In the genomic region with DNA sequence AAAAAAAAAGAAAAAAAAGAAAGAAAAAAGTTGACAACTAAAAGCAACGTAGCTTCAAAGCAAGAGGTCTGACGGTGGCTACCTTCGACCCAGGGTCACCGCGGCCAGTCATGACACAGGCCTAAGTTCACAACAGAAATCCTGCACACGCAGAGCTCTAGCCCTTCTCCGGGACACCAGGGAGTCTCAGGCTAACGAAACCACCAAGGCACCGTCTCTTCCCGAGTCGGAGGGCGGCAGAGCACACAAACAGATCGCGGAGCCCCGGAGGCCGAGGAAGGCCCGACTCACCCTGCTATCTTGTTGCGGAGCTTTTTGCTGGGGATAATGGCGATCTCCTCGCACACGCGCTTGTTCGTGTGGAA, we compare ENCODE assay signal across 8 cellular contexts. TPM values are rescaled to one million over a fixed set of nuclear protein-coding genes. Genes with fewer than 3 reads are reported as not detected.
DNase-seq lines count a peak whose midpoint lies in the region; ATAC-seq lines count a peak whose summit lies in the region.

No MANE protein-coding gene starts in this region.

- H3K9me3 ChIP-seq in iPS-18a (ENCODE audit: control insufficient read depth, low read depth, low read length): no peaks in the 10 kb centered on the region

- DNase-seq in activated naive CD4-positive, alpha-beta T cell treated with Interleukin-2 at 50 U/mL for 16 hours: no peak
- DNase-seq in activated naive CD8-positive, alpha-beta T cell treated with anti-CD3 and anti-CD28 coated beads, Interleukin-2, amount 10 ng/mL, durations not matched to agents 7 days and 5 days: no peak
- DNase-seq in NCI-H446 treated with DMSO at 0.1 percent for 48 hours (lab: John Stamatoyannopoulos, UW) (no peak), iPS-NIHi11 (ENCODE audit: low spot score) (no peak)

- peaks cover 32% of the 10 kb centered on the region for H3K36me3 Mint-ChIP-seq in activated naive CD4-positive, alpha-beta T cell treated with anti-CD3 and anti-CD28 coated beads, Interleukin-2, amount 50 U/mL, for 24 hours
- H3K36me3 Mint-ChIP-seq in activated naive CD8-positive, alpha-beta T cell treated with anti-CD3 and anti-CD28 coated beads, Interleukin-2, amount 10 ng/mL, durations not matched to agents 7 days and 5 days: peaks cover 32% of the 10 kb centered on the region
- H3K36me3 Mint-ChIP-seq in stimulated activated memory B cell treated with anti-CD40 and anti-IgM and Interleukin-4, amounts not matched to agents 10 μg/mL and 1 μg/mL and 100 μg/mL, for 72 hours: peaks cover 54% of the 10 kb centered on the region

- H3K27ac Mint-ChIP-seq in activated naive CD4-positive, alpha-beta T cell treated with anti-CD3 and anti-CD28 coated beads, Interleukin-2, amount 50 U/mL, for 24 hours: peak overlapping the region; percentile 97
- H3K27ac Mint-ChIP-seq in activated naive CD8-positive, alpha-beta T cell treated with anti-CD3 and anti-CD28 coated beads, Interleukin-2, amount 10 ng/mL, durations not matched to agents 7 days and 5 days: peak overlapping the region; percentile 97
- peak overlapping the region; percentile 94 for H3K27ac Mint-ChIP-seq in stimulated activated memory B cell treated with anti-CD40 and anti-IgM and Interleukin-4, amounts not matched to agents 10 μg/mL and 1 μg/mL and 100 μg/mL, for 72 hours

- POLR2A ChIA-PET in activated naive CD8-positive, alpha-beta T cell treated with anti-CD3 and anti-CD28 coated beads, Interleukin-2, amount 10 ng/mL, durations not matched to agents 7 days and 5 days (lab: Charles Lee): interaction anchor here (0.8 to 3.4 kb wide), 11 partner anchors 8 to 528 kb away, joined by 3 to 31 read pairs (median 4); a partner anchor contains a TSS

- H3K9me3 Mint-ChIP-seq in activated naive CD4-positive, alpha-beta T cell treated with anti-CD3 and anti-CD28 coated beads, Interleukin-2, amount 50 U/mL, for 24 hours: no peaks in the 10 kb centered on the region
- no peaks in the 10 kb centered on the region for H3K9me3 Mint-ChIP-seq in activated naive CD8-positive, alpha-beta T cell treated with anti-CD3 and anti-CD28 coated beads, Interleukin-2, amount 10 ng/mL, durations not matched to agents 7 days and 5 days
- H3K9me3 Mint-ChIP-seq in stimulated activated memory B cell treated with anti-CD40 and anti-IgM and Interleukin-4, amounts not matched to agents 10 μg/mL and 1 μg/mL and 100 μg/mL, for 72 hours: no peaks in the 10 kb centered on the region

- no peaks in the 10 kb centered on the region for H3K27me3 Mint-ChIP-seq in activated naive CD4-positive, alpha-beta T cell treated with anti-CD3 and anti-CD28 coated beads, Interleukin-2, amount 50 U/mL, for 24 hours
- H3K27me3 Mint-ChIP-seq in activated naive CD8-positive, alpha-beta T cell treated with anti-CD3 and anti-CD28 coated beads, Interleukin-2, amount 10 ng/mL, durations not matched to agents 7 days and 5 days: no peaks in the 10 kb centered on the region
- no peaks in the 10 kb centered on the region for H3K27me3 Mint-ChIP-seq in stimulated activated memory B cell treated with anti-CD40 and anti-IgM and Interleukin-4, amounts not matched to agents 10 μg/mL and 1 μg/mL and 100 μg/mL, for 72 hours

- peak overlapping the region; percentile 98 for H3K4me3 ChIP-seq in iPS-18a (ENCODE audit: low read length)

- H3K4me1 Mint-ChIP-seq in activated naive CD4-positive, alpha-beta T cell treated with anti-CD3 and anti-CD28 coated beads, Interleukin-2, amount 50 U/mL, for 24 hours: peaks cover 34% of the 10 kb centered on the region
- H3K4me1 Mint-ChIP-seq in activated naive CD8-positive, alpha-beta T cell treated with anti-CD3 and anti-CD28 coated beads, Interleukin-2, amount 10 ng/mL, durations not matched to agents 7 days and 5 days: peaks cover 28% of the 10 kb centered on the region
- peaks cover 45% of the 10 kb centered on the region for H3K4me1 Mint-ChIP-seq in stimulated activated memory B cell treated with anti-CD40 and anti-IgM and Interleukin-4, amounts not matched to agents 10 μg/mL and 1 μg/mL and 100 μg/mL, for 72 hours

- H3K27ac ChIP-seq in iPS-18a (ENCODE audit: low read length): peak overlapping the region; percentile 81

- H3K9ac ChIP-seq in iPS-18a (ENCODE audit: low read length): peak overlapping the region; percentile 98

- peak overlapping the region; percentile 97 for H3K4me3 Mint-ChIP-seq in activated naive CD4-positive, alpha-beta T cell treated with anti-CD3 and anti-CD28 coated beads, Interleukin-2, amount 50 U/mL, for 24 hours
- H3K4me3 Mint-ChIP-seq in activated naive CD8-positive, alpha-beta T cell treated with anti-CD3 and anti-CD28 coated beads, Interleukin-2, amount 10 ng/mL, durations not matched to agents 7 days and 5 days: peak overlapping the region; percentile 96
- peak overlapping the region; percentile 94 for H3K4me3 Mint-ChIP-seq in stimulated activated memory B cell treated with anti-CD40 and anti-IgM and Interleukin-4, amounts not matched to agents 10 μg/mL and 1 μg/mL and 100 μg/mL, for 72 hours

- H3K36me3 ChIP-seq in iPS-18a (ENCODE audit: control insufficient read depth, low read depth, low read length): peaks cover 38% of the 10 kb centered on the region

- ATAC-seq in activated naive CD8-positive, alpha-beta T cell treated with anti-CD3 and anti-CD28 coated beads, Interleukin-2, amount 10 ng/mL, durations not matched to agents 7 days and 5 days (ENCODE audit: low read depth): peak; percentile 1
- no peak for ATAC-seq in stimulated activated memory B cell treated with anti-CD40 and anti-IgM and Interleukin-4, amounts not matched to agents 10 μg/mL and 1 μg/mL and 100 μg/mL, for 72 hours
- ATAC-seq in GM19397 (IDR thresholded peaks at IDR 0.05; ENCODE audit: unreplicated experiment): no peak

- peaks cover 15% of the 10 kb centered on the region for H3K4me1 ChIP-seq in iPS-18a (ENCODE audit: control insufficient read depth, low read depth, low read length)

- H3K27me3 ChIP-seq in iPS-18a (ENCODE audit: control insufficient read depth, insufficient read depth, low read length): no peaks in the 10 kb centered on the region

RNA-seq across cellular contexts. Expression of a gene that starts 0.6 kb away (rescaled TPM):
- total RNA-seq in activated naive CD8-positive, alpha-beta T cell treated with anti-CD3 and anti-CD28 coated beads, Interleukin-2, amount 10 ng/mL, durations not matched to agents 7 days and 5 days: 1,000 to 10,000 TPM; 1,491 to 1,514 TPM
